8 cellular contexts compared by ENCODE assay signal in the genomic region with DNA sequence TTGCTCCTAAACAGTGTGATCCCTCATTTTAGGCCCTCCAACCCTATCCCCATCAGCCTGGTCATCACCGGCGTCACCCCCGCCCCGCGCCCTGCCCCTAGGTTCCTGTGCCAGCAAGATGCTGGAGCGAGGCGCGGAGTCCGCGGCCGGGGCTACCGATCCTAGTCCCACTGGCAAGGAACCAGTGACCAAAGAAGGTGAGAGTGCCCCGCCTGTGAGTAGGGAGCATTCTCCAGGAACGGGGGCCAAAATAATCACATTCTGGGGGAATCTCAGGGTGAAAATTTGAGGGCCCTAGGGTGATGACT. TPM values are rescaled to one million over a fixed set of nuclear protein-coding genes. Genes with fewer than 3 reads are reported as not detected.
DNase-seq lines count a peak whose midpoint lies in the region; FAIRE-seq and TF ChIP-seq lines count a peak whose summit lies in the region.

No MANE protein-coding gene starts in this region.

- no peaks in the 10 kb centered on the region for H4K20me1 ChIP-seq in fibroblast of lung (ENCODE audit: control insufficient read depth, extremely low read depth, insufficient read depth, low read length)

- peak overlapping the region; percentile 96 for H3K4me3 Mint-ChIP-seq in Caco-2 (ENCODE audit: unreplicated experiment)

- DNase-seq in Caco-2 = no peak
- no peak for DNase-seq in fibroblast of lung (ENCODE audit: low read depth in 2 of 2)
- no peak for DNase-seq in prostate gland (ENCODE audit: low spot score)
- no peak for DNase-seq in NCI-H1694 (lab: John Stamatoyannopoulos, UW)
- DNase-seq in ureter (ENCODE audit: low spot score) = no peak
- no peak for DNase-seq in GM19239 (ENCODE audit: insufficient read length, low spot score)
- DNase-seq in amygdala (lab: John Stamatoyannopoulos, UW) = no peak

- intact Hi-C loops in Caco-2 (cut with micrococcal nuclease; ENCODE audit: unreplicated experiment) (loop anchor here (10.0 kb wide), 1 partner anchor 121 kb away; no protein-coding TSS in a partner anchor), prostate gland (cut with DNase I) (loop anchor here (2.0 to 10.0 kb wide), 2 partner anchors 61 to 221 kb away; a partner anchor contains a TSS)

- FAIRE-seq in GM19239 (lab: Jason Lieb, UNC) = no peak

- peak overlapping the region; percentile 5; the same call in 1 of the 2 replicates for H3K4me3 ChIP-seq in Caco-2 (ENCODE audit: low read depth, low read length)
- peak overlapping the region; percentile 52 for H3K4me3 ChIP-seq in WI38 (ENCODE audit: low read depth, low read length)
- peak overlapping the region; percentile 2 to 74 (median 26) for H3K4me3 ChIP-seq in fibroblast of lung (replicated peaks in 1 of 4; ENCODE audit: control extremely low read depth in 1 of 4, insufficient read depth in 1 of 4, low read depth in 3 of 4, low read length in 4 of 4)
- H3K4me3 ChIP-seq in prostate gland = peak overlapping the region in 1 of 2 donors; percentile 51

- peaks cover 5% of the 10 kb centered on the region; the same call in 1 of the 2 replicates for H3K9me3 ChIP-seq in Caco-2
- H3K9me3 ChIP-seq in fibroblast of lung (ENCODE audit: control insufficient read depth, insufficient read depth, low read depth, low read length) = no peaks in the 10 kb centered on the region
- H3K9me3 ChIP-seq in prostate gland = no peaks in the 10 kb centered on the region

- H3K27ac ChIP-seq in fibroblast of lung (ENCODE audit: insufficient read depth, low read length) (peak overlapping the region; percentile 57), prostate gland (peak overlapping the region; percentile 88 to 93)

- POLR2A ChIA-PET in Caco-2 (lab: Charles Lee) = interaction anchor here (1.7 to 2.1 kb wide), 3 partner anchors 30 to 134 kb away, joined by 8 to 10 read pairs (median 8); a partner anchor contains a TSS

- H3K27me3 Mint-ChIP-seq in Caco-2 (ENCODE audit: insufficient read depth, unreplicated experiment) = no peaks in the 10 kb centered on the region

- H3K36me3 ChIP-seq in Caco-2 (ENCODE audit: control insufficient read depth, insufficient read depth, low read length) (peaks cover 1% of the 10 kb centered on the region; the same call in 1 of the 2 replicates), fibroblast of lung (ENCODE audit: control insufficient read depth, insufficient read depth, low read length) (no peaks in the 10 kb centered on the region), prostate gland (no peaks in the 10 kb centered on the region)

- H3K9ac ChIP-seq in fibroblast of lung (ENCODE audit: insufficient read depth, low read length) = no peak overlapping the region

- CTCF ChIA-PET in Caco-2 (lab: Charles Lee) = interaction anchor here (1.7 to 2.4 kb wide), 4 partner anchors 15 to 60 kb away, joined by 9 to 14 read pairs (median 12); a partner anchor contains a TSS

- peaks cover 42% of the 10 kb centered on the region for H3K36me3 Mint-ChIP-seq in Caco-2 (ENCODE audit: insufficient read depth, unreplicated experiment)

- WGBS in prostate gland = 4% methylated on average over 14 of the region's 14 CpGs

- H3K4me1 ChIP-seq in Caco-2 = 0 out of 2 replicates have a peak, but pooled peaks cover 4% of the 10 kb centered on the region
- peaks cover 6% of the 10 kb centered on the region for H3K4me1 ChIP-seq in fibroblast of lung (ENCODE audit: control insufficient read depth, extremely low read depth, insufficient read depth, low read length)
- peaks cover 2% of the 10 kb centered on the region for H3K4me1 ChIP-seq in prostate gland (replicated peaks)

- peak overlapping the region; percentile 4 for H2AFZ ChIP-seq in fibroblast of lung (ENCODE audit: low read length)

- no peak overlapping the region for H3K27ac Mint-ChIP-seq in Caco-2 (ENCODE audit: unreplicated experiment)

- peaks cover 6% of the 10 kb centered on the region for H3K4me1 Mint-ChIP-seq in Caco-2 (ENCODE audit: low read depth, unreplicated experiment)

- H3K79me2 ChIP-seq in fibroblast of lung (ENCODE audit: control insufficient read depth, insufficient read depth, low read length) = no peaks in the 10 kb centered on the region

- H3K9me3 Mint-ChIP-seq in Caco-2 (ENCODE audit: unreplicated experiment) = peaks cover 7% of the 10 kb centered on the region

- no TSS peak for BruUV-seq in Caco-2 (replicated peaks; lab: Mats Ljungman, UMichigan)

- H3K4me2 ChIP-seq in fibroblast of lung (ENCODE audit: extremely low read depth, insufficient read depth, low read length) = peak overlapping the region; percentile 80

- TF ChIP-seq CTCF in Caco-2 (IDR thresholded peaks at IDR 0.05; ENCODE audit: insufficient read depth in 1 of 2, low read depth in 1 of 2, low read length in 1 of 2, severe bottlenecking in 1 of 2, unreplicated experiment in 1 of 2) = no peak
- TF ChIP-seq CTCF in WI38 (IDR thresholded peaks at IDR 0.05; ENCODE audit: low read depth, low read length) = no peak
- no peak for TF ChIP-seq CTCF in fibroblast of lung (conservative IDR thresholded peaks at IDR 0.05 in 1 of 2, IDR thresholded peaks at IDR 0.05 in 1 of 2; ENCODE audit: low read depth in 1 of 2, low read length in 2 of 2)
- no peak for TF ChIP-seq CTCF in prostate gland (IDR thresholded peaks at IDR 0.05)

- H3K27me3 ChIP-seq in Caco-2 (replicated peaks; ENCODE audit: control insufficient read depth, insufficient read depth, low read length) (no peaks in the 10 kb centered on the region), fibroblast of lung (ENCODE audit: control insufficient read depth, insufficient read depth, low read length) (no peaks in the 10 kb centered on the region), prostate gland (replicated peaks; ENCODE audit: insufficient read depth) (no peaks in the 10 kb centered on the region)

- no peak for TF ChIP-seq POLR2A in prostate gland (IDR thresholded peaks at IDR 0.05)

RNA-seq across cellular contexts. Expression of a gene that starts 1.3 kb away (rescaled TPM):
- total RNA-seq in Caco-2 (2022) (1.00 and 1.2 TPM in 2 replicates), fibroblast of lung (0.26 and 0.33 TPM in 2 replicates), prostate gland (1 to 10 TPM in 1 of 2 donors, not detected in 1; 2.0 TPM), ureter (2.1 TPM)
- polyA plus RNA-seq in fibroblast of lung = 0.27 TPM in 2 replicates
- polyA plus RNA-seq in fibroblast of lung (2012) = 2.6 and 3.9 TPM in 2 replicates
- 1.4 and 1.6 TPM in 2 replicates for polyA minus RNA-seq in fibroblast of lung (ENCODE audit: low replicate concordance)

RNA-seq across cellular contexts. Expression of a gene that starts 7.3 kb away (rescaled TPM):
- total RNA-seq in Caco-2 (2022) = 39.6 and 42.5 TPM in 2 replicates
- 86.0 and 112 TPM in 2 replicates for total RNA-seq in fibroblast of lung
- 65.2 and 129 TPM in 2 replicates for polyA plus RNA-seq in fibroblast of lung
- polyA plus RNA-seq in fibroblast of lung (2012) = 67.1 and 142 TPM in 2 replicates
- polyA minus RNA-seq in fibroblast of lung (ENCODE audit: low replicate concordance) = 167 and 210 TPM in 2 replicates
- total RNA-seq in prostate gland = 100 to 1,000 TPM in 1 of 2 donors, 10 to 100 TPM in 1; 32.8 to 122 TPM
- total RNA-seq in ureter = 37.4 TPM

RNA-seq across cellular contexts. Expression of a gene that starts 29.7 kb away (rescaled TPM):
- total RNA-seq in Caco-2 (2022) (33.1 and 35.7 TPM in 2 replicates), fibroblast of lung (22.3 and 35.8 TPM in 2 replicates), prostate gland (10 to 100 TPM; 43.5 to 54.5 TPM), ureter (39.5 TPM)
- 1.8 and 4.4 TPM in 2 replicates for polyA plus RNA-seq in fibroblast of lung
- 4.1 and 13.6 TPM in 2 replicates for polyA plus RNA-seq in fibroblast of lung (2012)
- 2.2 and 9.1 TPM in 2 replicates for polyA minus RNA-seq in fibroblast of lung (ENCODE audit: low replicate concordance)

RNA-seq across cellular contexts. Expression of a gene that starts 41.1 kb away (rescaled TPM):
- total RNA-seq in Caco-2 (2022) (40.7 and 44.5 TPM in 2 replicates), fibroblast of lung (13.6 and 14.5 TPM in 2 replicates), prostate gland (10 to 100 TPM; 25.8 to 52.5 TPM), ureter (20.3 TPM)
- polyA plus RNA-seq in fibroblast of lung = 8.6 and 17.5 TPM in 2 replicates
- 12.4 and 23.7 TPM in 2 replicates for polyA plus RNA-seq in fibroblast of lung (2012)
- 27.2 and 29.2 TPM in 2 replicates for polyA minus RNA-seq in fibroblast of lung (ENCODE audit: low replicate concordance)

RNA-seq across cellular contexts. Expression of a gene that starts 41.3 kb away (rescaled TPM):
- total RNA-seq in Caco-2 (2022) = 0.30 TPM in 1 of 2 replicates, not detected in the other
- 7.2 and 14.7 TPM in 2 replicates for total RNA-seq in fibroblast of lung
- 5.1 TPM in 2 replicates for polyA plus RNA-seq in fibroblast of lung
- polyA plus RNA-seq in fibroblast of lung (2012) = 6.7 and 6.8 TPM in 2 replicates
- polyA minus RNA-seq in fibroblast of lung (ENCODE audit: low replicate concordance) = 8.9 and 9.6 TPM in 2 replicates
- total RNA-seq in prostate gland = 1 to 10 TPM; 4.8 to 7.8 TPM
- total RNA-seq in ureter = 11.8 TPM
